Comparison of ENCODE assay signal across 26 cellular contexts in genomic region chr13:42063105-42063504, GRCh38.
"Had no signal": no experiment of that assay in that cellular context is flagged by ENCODE, and none has a peak within 500 bp of the region (broad histone marks: within the 10 kb centered on the region; RNA-seq: fewer than 3 reads in every experiment).

No MANE protein-coding gene starts in this region.

- ATAC-seq: effector memory CD8-positive, alpha-beta T cell; gastroesophageal sphincter; left lung; naive thymus-derived CD4-positive, alpha-beta T cell; T-cell; WTC11 had no signal

- H2AFZ ChIP-seq: neural progenitor cell had no signal

- H3K4me3 Mint-ChIP-seq: activated naive CD8-positive, alpha-beta T cell treated with anti-CD3 and anti-CD28 coated beads for 36 hours; effector memory CD8-positive, alpha-beta T cell; naive thymus-derived CD4-positive, alpha-beta T cell; neural progenitor cell; T-cell; WTC11 had no signal

- FAIRE-seq: astrocyte, kidney had no signal

- H3K4me1 ChIP-seq: colonic mucosa, neural progenitor cell, sigmoid colon had no signal

- DNase-seq: activated naive CD4-positive, alpha-beta T cell treated with Interleukin-2 at 50 U/mL for 16 hours; activated naive CD8-positive, alpha-beta T cell treated with anti-CD3 and anti-CD28 coated beads for 36 hours; activated T-cell treated with anti-CD3 and anti-CD28 coated beads, Interleukin-2, amount 50 U/mL, for 1 hour; colonic mucosa; dorsolateral prefrontal cortex; effector memory CD8-positive, alpha-beta T cell; head of caudate nucleus; hypothalamus; kidney; left lung; naive thymus-derived CD4-positive, alpha-beta T cell; retina; sigmoid colon; stimulated activated CD4-positive, alpha-beta T cell treated with anti-CD3 and anti-CD28 coated beads, Interleukin-2, amount 100 ng/mL, for 48 hours; stimulated activated CD8-positive, alpha-beta memory T cell treated with anti-CD3 and anti-CD28 coated beads, Interleukin-4, amount 100 ng/mL, for 48 hours; stimulated activated naive CD4-positive, alpha-beta T cell; T-cell; T1000; upper lobe of left lung had no signal

- H3K27me3 Mint-ChIP-seq: activated naive CD8-positive, alpha-beta T cell treated with anti-CD3 and anti-CD28 coated beads for 36 hours; effector memory CD8-positive, alpha-beta T cell; naive thymus-derived CD4-positive, alpha-beta T cell; T-cell had no signal

- H3K9me3 ChIP-seq: colonic mucosa had no signal

- H3K27ac Mint-ChIP-seq: activated naive CD8-positive, alpha-beta T cell treated with anti-CD3 and anti-CD28 coated beads for 36 hours; effector memory CD8-positive, alpha-beta T cell; naive thymus-derived CD4-positive, alpha-beta T cell; neural progenitor cell; T-cell; WTC11 had no signal

- H3K4me2 ChIP-seq: neural progenitor cell had no signal

- H3K27me3 ChIP-seq: colonic mucosa, dorsolateral prefrontal cortex, gastroesophageal sphincter, left lung, neural progenitor cell, sigmoid colon, upper lobe of left lung had no signal

- H3K36me3 ChIP-seq: colonic mucosa, left lung, neural progenitor cell, sigmoid colon, thoracic aorta had no signal

- H3K9ac ChIP-seq: neural progenitor cell had no signal

- H3K27ac ChIP-seq: colonic mucosa, dorsolateral prefrontal cortex, epithelial cell of prostate, gastroesophageal sphincter, left lung, neural progenitor cell, sigmoid colon, thoracic aorta, upper lobe of left lung had no signal

- H3K9me3 Mint-ChIP-seq: effector memory CD8-positive, alpha-beta T cell; neural progenitor cell had no signal

- H3K4me3 ChIP-seq: colonic mucosa, dorsolateral prefrontal cortex, gastroesophageal sphincter, left lung, lung, neural progenitor cell, sigmoid colon, thoracic aorta, upper lobe of left lung had no signal

- H3K4me1 Mint-ChIP-seq: neural progenitor cell had no signal
